ENCODE assay signal across 10 cellular contexts in the genomic region with DNA sequence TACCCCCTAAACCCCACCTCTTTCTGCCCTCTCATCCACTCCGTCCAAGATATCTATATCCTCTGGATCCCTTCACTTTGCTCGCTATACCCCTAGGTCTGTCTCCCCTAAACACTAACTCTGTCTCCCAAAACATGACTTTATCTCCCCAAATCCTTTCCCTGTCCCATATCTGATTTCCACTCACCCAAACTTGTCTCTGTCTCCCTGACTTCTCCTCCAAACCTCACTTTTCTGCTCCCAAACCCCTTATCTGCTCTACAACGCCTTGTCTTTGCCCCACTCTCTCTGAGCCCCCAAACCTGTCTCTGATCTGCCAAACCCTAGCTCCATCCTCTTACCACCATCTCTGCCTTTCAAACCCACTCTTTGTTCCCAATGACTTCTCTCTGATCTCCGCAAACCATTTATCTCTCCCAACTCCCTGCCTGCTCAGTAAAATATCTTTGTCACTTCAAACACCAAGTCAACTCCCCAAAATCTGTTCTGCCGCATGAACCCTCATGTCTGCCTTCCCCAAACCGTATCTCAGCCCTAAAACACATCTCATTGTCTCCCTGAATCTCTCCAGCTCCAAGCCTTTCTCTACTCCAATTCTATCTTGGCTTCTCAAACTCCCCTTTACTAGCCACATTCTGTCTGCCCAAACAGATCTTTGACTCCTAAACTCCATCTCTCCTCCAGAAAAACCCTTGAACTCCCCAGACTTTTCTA. TPM values are rescaled to one million over a fixed set of nuclear protein-coding genes. Genes with fewer than 3 reads are reported as not detected.
"Had no signal": no experiment of that assay in that cellular context is flagged by ENCODE, and none has a peak within 500 bp of the region (broad histone marks: within the 10 kb centered on the region; RNA-seq: fewer than 3 reads in every experiment).

No MANE protein-coding gene starts in this region.

- ATAC-seq: GM23338, HepG2 had no signal

- H3K9me3 Mint-ChIP-seq: GM23338, HFFc6, IgD-negative memory B cell had no signal

- DNase-seq: H9, HCEC 1CT, HFFc6, KG1 had no signal

- H3K4me1 Mint-ChIP-seq: GM23338, H9 had no signal

- H3K27ac Mint-ChIP-seq: GM23338, H9, HFFc6 had no signal

- H3K4me3 ChIP-seq: GM23338 had no signal

- H3K27ac ChIP-seq: HL-60 had no signal

- H3K36me3 Mint-ChIP-seq: IgD-negative memory B cell had no signal

- H3K4me3 Mint-ChIP-seq: GM23338, HFFc6, IgD-negative memory B cell had no signal

RNA-seq across cellular contexts. Expression of gene GATA1, which starts 0.6 kb away (rescaled TPM):
- total RNA-seq: GM23338, H1, H9, HFFc6, HT1080 had no signal
- polyA plus RNA-seq: GM23338, HepG2, IgD-negative memory B cell had no signal

RNA-seq across cellular contexts. Expression of gene GLOD5, which starts 25.4 kb away (rescaled TPM):
- total RNA-seq: GM23338, H1, H9, HFFc6, HT1080 had no signal
- polyA plus RNA-seq: GM23338, IgD-negative memory B cell had no signal

RNA-seq across cellular contexts. Expression of gene ERAS, which starts 39.3 kb away (rescaled TPM):
- total RNA-seq: H1, H9, HFFc6, HT1080 had no signal
- polyA plus RNA-seq: IgD-negative memory B cell had no signal

RNA-seq across cellular contexts. Expression of gene PCSK1N, which starts 48.4 kb away (rescaled TPM):
- total RNA-seq: HFFc6, HT1080 had no signal
